Comparison of ENCODE assay signal across 9 cellular contexts in genomic region chr11:125345706-125346561, GRCh38.
DNase-seq lines count a peak whose midpoint lies in the region; ATAC-seq and TF ChIP-seq lines count a peak whose summit lies in the region.
"Had no signal": no experiment of that assay in that cellular context is flagged by ENCODE, and none has a peak within 500 bp of the region (broad histone marks: within the 10 kb centered on the region; RNA-seq: fewer than 3 reads in every experiment).

No MANE protein-coding gene starts in this region.

- no peaks in the 10 kb centered on the region for H3K9me3 ChIP-seq in mucosa of descending colon

- peaks cover 5% of the 10 kb centered on the region for H3K27me3 Mint-ChIP-seq in activated CD4-positive, alpha-beta memory T cell treated with anti-CD3 and anti-CD28 coated beads, Interleukin-2, amount 10 ng/mL, durations not matched to agents 7 days and 5 days

- H3K4me3 ChIP-seq in epithelial cell of proximal tubule (ENCODE audit: low read depth, low read length) (no peak overlapping the region), mucosa of descending colon (no peak overlapping the region)
- H3K4me3 ChIP-seq: skin epidermis had no signal

- no peak overlapping the region for H3K4me3 Mint-ChIP-seq in activated CD4-positive, alpha-beta memory T cell treated with anti-CD3 and anti-CD28 coated beads, Interleukin-2, amount 10 ng/mL, durations not matched to agents 7 days and 5 days

- peak overlapping the region; percentile 58 for H3K27ac ChIP-seq in temporal lobe (ENCODE audit: low read depth, low read length)

- intact Hi-C loops in mucosa of descending colon (cut with DNase I, micrococcal nuclease), result loop anchor here in 1 of 2 donors (5.0 kb wide), 1 partner anchor 179 kb away; no protein-coding TSS in a partner anchor

- CTCF ChIA-PET in activated CD4-positive, alpha-beta memory T cell treated with anti-CD3 and anti-CD28 coated beads, Interleukin-2, amount 10 ng/mL, durations not matched to agents 7 days and 5 days (lab: Charles Lee), result interaction anchor here (0.6 to 3.4 kb wide), 16 partner anchors 7 to 1361 kb away, joined by 3 to 36 read pairs (median 4); partner anchors contain the start of gene TMEM218

- H3K9me3 Mint-ChIP-seq in activated CD4-positive, alpha-beta memory T cell treated with anti-CD3 and anti-CD28 coated beads, Interleukin-2, amount 10 ng/mL, durations not matched to agents 7 days and 5 days, result no peaks in the 10 kb centered on the region

- peak; percentile 22 to 58 for DNase-seq in AML-193 (lab: John Stamatoyannopoulos, UW)
- peak; percentile 66 for DNase-seq in NCI-H2227 (lab: John Stamatoyannopoulos, UW; ENCODE audit: unreplicated experiment)
- peak; percentile 47 for DNase-seq in activated CD4-positive, alpha-beta memory T cell treated with anti-CD3 and anti-CD28 coated beads, Interleukin-2, amount 10 ng/mL, durations not matched to agents 7 days and 5 days
- no peak for DNase-seq in epithelial cell of proximal tubule (ENCODE audit: low read depth)
- peak in 2 of 3 donors; percentile 69 to 73 for DNase-seq in mucosa of descending colon

- TF ChIP-seq CTCF in epithelial cell of proximal tubule (conservative IDR thresholded peaks at IDR 0.05; ENCODE audit: low read depth, low read length) (peak; percentile 91), mucosa of descending colon (IDR thresholded peaks at IDR 0.05) (peak; percentile 63)

- H3K4me1 ChIP-seq in mucosa of descending colon (ENCODE audit: low read depth), result no peaks in the 10 kb centered on the region

- H3K27ac Mint-ChIP-seq in activated CD4-positive, alpha-beta memory T cell treated with anti-CD3 and anti-CD28 coated beads, Interleukin-2, amount 10 ng/mL, durations not matched to agents 7 days and 5 days, result no peak overlapping the region

- peak; percentile 47 for ATAC-seq in GM19035 (IDR thresholded peaks at IDR 0.05; ENCODE audit: unreplicated experiment)
- ATAC-seq in mucosa of descending colon, result peak; percentile 67
- no peak for ATAC-seq in HG03565 (IDR thresholded peaks at IDR 0.05; ENCODE audit: unreplicated experiment)

- POLR2A ChIA-PET in activated CD4-positive, alpha-beta memory T cell treated with anti-CD3 and anti-CD28 coated beads, Interleukin-2, amount 10 ng/mL, durations not matched to agents 7 days and 5 days (lab: Charles Lee), result no interaction called here

- H3K36me3 Mint-ChIP-seq in activated CD4-positive, alpha-beta memory T cell treated with anti-CD3 and anti-CD28 coated beads, Interleukin-2, amount 10 ng/mL, durations not matched to agents 7 days and 5 days (ENCODE audit: low read depth), result no peaks in the 10 kb centered on the region

- no peaks in the 10 kb centered on the region for H3K36me3 ChIP-seq in mucosa of descending colon (ENCODE audit: low read depth)

- H3K4me1 Mint-ChIP-seq in activated CD4-positive, alpha-beta memory T cell treated with anti-CD3 and anti-CD28 coated beads, Interleukin-2, amount 10 ng/mL, durations not matched to agents 7 days and 5 days, result no peaks in the 10 kb centered on the region
